Comparison of ENCODE assay signal across 9 cellular contexts in genomic region chr4:48635310-48635709, GRCh38.
A peak's percentile ranks its signal among the peaks of the same experiment; 100 is the strongest.
DNase-seq lines count a peak whose midpoint lies in the region; ATAC-seq, FAIRE-seq and TF ChIP-seq lines count a peak whose summit lies in the region.
"Had no signal": no experiment of that assay in that cellular context is flagged by ENCODE, and none has a peak within 500 bp of the region (broad histone marks: within the 10 kb centered on the region; RNA-seq: fewer than 3 reads in every experiment).

No MANE protein-coding gene starts in this region.

- H3K27ac ChIP-seq in pancreas: no peak overlapping the region
- H3K27ac ChIP-seq: thyroid gland had no signal

- no peaks in the 10 kb centered on the region for H3K36me3 ChIP-seq in pancreas
- H3K36me3 ChIP-seq: thyroid gland had no signal

- H3K27ac Mint-ChIP-seq in activated naive CD4-positive, alpha-beta T cell treated with anti-CD3 and anti-CD28 coated beads, Interleukin-2, amount 50 U/mL, for 72 hours: no peak overlapping the region

- H3K4me1 ChIP-seq in pancreas: peaks cover 0 to 8% (median 7%) of the 10 kb centered on the region in 3 donors

- no peaks in the 10 kb centered on the region for H3K27me3 ChIP-seq in pancreas
- H3K27me3 ChIP-seq: thyroid gland had no signal

- peaks cover 0 to 17% of the 10 kb centered on the region in 2 donors for H3K36me3 Mint-ChIP-seq in activated naive CD4-positive, alpha-beta T cell treated with anti-CD3 and anti-CD28 coated beads, Interleukin-2, amount 50 U/mL, for 72 hours

- ATAC-seq in HG03520 (IDR thresholded peaks at IDR 0.05; ENCODE audit: unreplicated experiment): peak; percentile 50
- peak; percentile 73 to 92 for ATAC-seq in activated naive CD4-positive, alpha-beta T cell treated with anti-CD3 and anti-CD28 coated beads, Interleukin-2, amount 50 U/mL, for 72 hours
- peak in 3 of 4 donors; percentile 45 to 47 (median 46) for ATAC-seq in pancreas
- ATAC-seq in GM18520 (IDR thresholded peaks at IDR 0.05; ENCODE audit: unreplicated experiment): no peak
- no peak for ATAC-seq in HG03280 (IDR thresholded peaks at IDR 0.05; ENCODE audit: unreplicated experiment)

- H3K9me3 Mint-ChIP-seq in activated naive CD4-positive, alpha-beta T cell treated with anti-CD3 and anti-CD28 coated beads, Interleukin-2, amount 50 U/mL, for 72 hours: no peaks in the 10 kb centered on the region

- 86 to 90% methylated on average over 3 of the region's 3 CpGs for WGBS in pancreas, 2 donors

- peak; percentile 68 for DNase-seq in ELR (ENCODE audit: low read depth)
- DNase-seq in activated naive CD4-positive, alpha-beta T cell treated with anti-CD3 and anti-CD28 coated beads, Interleukin-2, amount 50 U/mL, for 72 hours (ENCODE audit: low spot score in 2 of 2): peak in 1 of 2 donors; percentile 25
- no peak for DNase-seq in pancreas
- no peak for DNase-seq in NCI-H526 treated with DMSO at 0.1 percent for 48 hours (lab: John Stamatoyannopoulos, UW)
- DNase-seq in NOMO-1 treated with dmso at 0.1 percent for 144 hours (lab: John Stamatoyannopoulos, UW; ENCODE audit: unreplicated experiment): no peak
- DNase-seq: thyroid gland had no signal

- intact Hi-C loops in pancreas (cut with DNase I): no loop called here

- TF ChIP-seq CTCF in pancreas (IDR thresholded peaks at IDR 0.05): no peak

- FAIRE-seq in pancreas (lab: Jason Lieb, UNC): no peak

- H3K9me3 ChIP-seq in pancreas: no peaks in the 10 kb centered on the region
- H3K9me3 ChIP-seq: thyroid gland had no signal

- no peak overlapping the region for H3K4me3 ChIP-seq in pancreas
- H3K4me3 ChIP-seq: thyroid gland had no signal

Comparison
In these comparisons a context has a peak if more than half of its experiments do, and no peak if none do; other contexts are left out.
1. ATAC-seq: peak in HG03520 (single experiment), activated naive CD4-positive, alpha-beta T cell treated with anti-CD3 and anti-CD28 coated beads, Interleukin-2, amount 50 U/mL, for 72 hours (2 of 2) and pancreas (3 of 4); none in GM18520 (single experiment) and HG03280 (single experiment).